Comparison of ENCODE assay signal across 1 cellular context in genomic region chr7:150811-151221, GRCh38.
TF ChIP-seq lines count a peak whose summit lies in the region.

No MANE protein-coding gene starts in this region.

TF ChIP-seq in H1, 55 proteins besides CTCF, POLR2A, EP300 and RAD21:
- TF ChIP-seq ATF2 (IDR thresholded peaks at IDR 0.05; ENCODE audit: low read length) = no peak
- no peak for TF ChIP-seq ATF3 (IDR thresholded peaks at IDR 0.05; ENCODE audit: insufficient read depth, low read depth, low read length)
- no peak for TF ChIP-seq POLR2AphosphoS5 (IDR thresholded peaks at IDR 0.05; ENCODE audit: low read depth, low read length)
- no peak for TF ChIP-seq RXRA (IDR thresholded peaks at IDR 0.05; ENCODE audit: insufficient read depth, low read depth, low read length)
- TF ChIP-seq EGR1 (IDR thresholded peaks at IDR 0.05; ENCODE audit: borderline replicate concordance, low read depth, low read length) = no peak
- TF ChIP-seq CBX8 (IDR thresholded peaks at IDR 0.05; ENCODE audit: borderline replicate concordance, low read depth, low read length) = no peak
- no peak for TF ChIP-seq CEBPB (IDR thresholded peaks at IDR 0.05; ENCODE audit: low read depth, low read length)
- TF ChIP-seq SUZ12 (IDR thresholded peaks at IDR 0.05; ENCODE audit: low read length) = no peak
- TF ChIP-seq BRCA1 (IDR thresholded peaks at IDR 0.05; ENCODE audit: low read depth, low read length) = no peak
- no peak for TF ChIP-seq E2F6 (IDR thresholded peaks at IDR 0.05)
- TF ChIP-seq JUN (IDR thresholded peaks at IDR 0.05; ENCODE audit: low read depth, low read length) = no peak
- TF ChIP-seq MAX (IDR thresholded peaks at IDR 0.05) = no peak
- no peak for TF ChIP-seq RFX5 (IDR thresholded peaks at IDR 0.05; ENCODE audit: borderline replicate concordance, low read depth, low read length)
- no peak for TF ChIP-seq BCL11A (IDR thresholded peaks at IDR 0.05; ENCODE audit: low read depth in 2 of 2, low read length in 2 of 2)
- TF ChIP-seq TEAD4 (IDR thresholded peaks at IDR 0.05; ENCODE audit: low read depth, low read length) = no peak
- TF ChIP-seq SIRT6 (IDR thresholded peaks at IDR 0.05; ENCODE audit: low read length) = no peak
